ENCODE assay signal across 9 cellular contexts in genomic region chr17:81119223-81120148, GRCh38.
DNase-seq lines count a peak whose midpoint lies in the region; ATAC-seq and TF ChIP-seq lines count a peak whose summit lies in the region.
"Had no signal": no experiment of that assay in that cellular context is flagged by ENCODE, and none has a peak within 500 bp of the region (broad histone marks: within the 10 kb centered on the region; RNA-seq: fewer than 3 reads in every experiment).

No MANE protein-coding gene starts in this region.

- H3K4me3 ChIP-seq in WERI-Rb-1 (ENCODE audit: low read depth, low read length) = no peak overlapping the region
- H3K4me3 ChIP-seq in iPS-11a (ENCODE audit: low read depth, low read length) = peak overlapping the region; percentile 37
- peak overlapping the region; percentile 11 to 35 (median 18) for H3K4me3 ChIP-seq in skin epidermis

- no peaks in the 10 kb centered on the region for H3K9me3 ChIP-seq in WERI-Rb-1 (ENCODE audit: severe bottlenecking)

- CTCF ChIA-PET in GM10248 (lab: Yijun Ruan, JAX) = no interaction called here

- POLR2A ChIA-PET in GM10248 (lab: Yijun Ruan, JAX) = interaction anchor here (0.6 kb wide), 1 partner anchor 388 kb away, joined by 4 read pairs; no protein-coding TSS in a partner anchor

- no peak for TF ChIP-seq CTCF in GM10248 (IDR thresholded peaks at IDR 0.05; ENCODE audit: control extremely low read depth, extremely low read depth, low read depth, missing control alignments)
- TF ChIP-seq CTCF in WERI-Rb-1 (IDR thresholded peaks at IDR 0.05; ENCODE audit: low read depth, low read length) = no peak

- peak; percentile 83 for DNase-seq in GM10248 (ENCODE audit: extremely low spot score)
- DNase-seq in NCI-H1092 (lab: John Stamatoyannopoulos, UW) = peak; percentile 89
- DNase-seq in WERI-Rb-1 = peak; percentile 98
- peak; percentile 71 for DNase-seq in brain pericyte (ENCODE audit: low read depth, low spot score)

- ATAC-seq in GM21526 (IDR thresholded peaks at IDR 0.05; ENCODE audit: low FRiP score, unreplicated experiment) (no peak), GM21529 (IDR thresholded peaks at IDR 0.05; ENCODE audit: unreplicated experiment) (no peak)

- no peaks in the 10 kb centered on the region for H3K27me3 ChIP-seq in WERI-Rb-1 (ENCODE audit: insufficient read depth, low read depth, severe bottlenecking)

- peaks cover 58% of the 10 kb centered on the region for H3K36me3 ChIP-seq in WERI-Rb-1

- peak overlapping the region; percentile 8; the same call in 1 of the 2 replicates for H3K27ac ChIP-seq in WERI-Rb-1
- H3K27ac ChIP-seq in skin epidermis = peak overlapping the region in 6 of 21 experiments; percentile 7 to 67 (median 30)
- H3K27ac ChIP-seq: parathyroid adenoma had no signal
